ENCODE assay signal across 3 cellular contexts in the genomic region with DNA sequence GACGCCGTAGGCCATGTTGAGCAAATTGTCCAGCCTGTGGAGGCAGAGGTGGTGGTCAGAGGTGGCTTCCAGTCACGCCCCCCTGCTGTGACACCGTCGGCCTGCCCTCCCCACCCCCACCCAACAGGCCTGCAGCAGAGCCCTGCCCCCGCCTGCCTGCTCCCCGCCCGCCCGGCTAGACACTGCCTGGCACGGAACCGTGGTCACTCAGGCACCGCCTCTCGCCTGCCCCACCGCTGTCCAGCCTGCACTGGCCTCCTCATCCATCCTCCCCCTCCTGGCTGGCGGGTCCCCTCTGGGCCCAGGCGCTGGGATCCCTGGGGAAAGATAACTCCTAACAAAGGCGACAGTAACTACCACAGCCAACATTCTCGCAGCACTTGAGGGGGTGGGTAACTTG.
TF ChIP-seq lines count a peak whose summit lies in the region.

No MANE protein-coding gene starts in this region.

TF ChIP-seq in SK-N-SH, 30 proteins besides CTCF, POLR2A, EP300 and RAD21:
- TF ChIP-seq EZH2phosphoT487 (IDR thresholded peaks at IDR 0.05; ENCODE audit: borderline replicate concordance, low read depth) (no peak), POLR2AphosphoS5 (IDR thresholded peaks at IDR 0.05; ENCODE audit: low read depth, low read length) (no peak)
- TF ChIP-seq, protein P1, sequence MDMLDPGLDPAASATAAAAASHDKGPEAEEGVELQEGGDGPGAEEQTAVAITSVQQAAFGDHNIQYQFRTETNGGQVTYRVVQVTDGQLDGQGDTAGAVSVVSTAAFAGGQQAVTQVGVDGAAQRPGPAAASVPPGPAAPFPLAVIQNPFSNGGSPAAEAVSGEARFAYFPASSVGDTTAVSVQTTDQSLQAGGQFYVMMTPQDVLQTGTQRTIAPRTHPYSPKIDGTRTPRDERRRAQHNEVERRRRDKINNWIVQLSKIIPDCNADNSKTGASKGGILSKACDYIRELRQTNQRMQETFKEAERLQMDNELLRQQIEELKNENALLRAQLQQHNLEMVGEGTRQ (IDR thresholded peaks at IDR 0.05; ENCODE audit: borderline replicate concordance, low read depth, low read length), result no peak
TF ChIP-seq in SK-N-SH: peak in this region for 0.

TF ChIP-seq in SK-N-SH treated with all-trans-retinoic acid at 6 μM for 48 hours, 23 proteins besides CTCF, POLR2A, EP300 and RAD21:
- TF ChIP-seq ARNTL (CRISPR knock-in tag; IDR thresholded peaks at IDR 0.05; ENCODE audit: borderline replicate concordance, low read depth), result no peak
- TF ChIP-seq BACH2 (CRISPR knock-in tag; IDR thresholded peaks at IDR 0.05; ENCODE audit: borderline replicate concordance), result no peak
- TF ChIP-seq, protein P2, sequence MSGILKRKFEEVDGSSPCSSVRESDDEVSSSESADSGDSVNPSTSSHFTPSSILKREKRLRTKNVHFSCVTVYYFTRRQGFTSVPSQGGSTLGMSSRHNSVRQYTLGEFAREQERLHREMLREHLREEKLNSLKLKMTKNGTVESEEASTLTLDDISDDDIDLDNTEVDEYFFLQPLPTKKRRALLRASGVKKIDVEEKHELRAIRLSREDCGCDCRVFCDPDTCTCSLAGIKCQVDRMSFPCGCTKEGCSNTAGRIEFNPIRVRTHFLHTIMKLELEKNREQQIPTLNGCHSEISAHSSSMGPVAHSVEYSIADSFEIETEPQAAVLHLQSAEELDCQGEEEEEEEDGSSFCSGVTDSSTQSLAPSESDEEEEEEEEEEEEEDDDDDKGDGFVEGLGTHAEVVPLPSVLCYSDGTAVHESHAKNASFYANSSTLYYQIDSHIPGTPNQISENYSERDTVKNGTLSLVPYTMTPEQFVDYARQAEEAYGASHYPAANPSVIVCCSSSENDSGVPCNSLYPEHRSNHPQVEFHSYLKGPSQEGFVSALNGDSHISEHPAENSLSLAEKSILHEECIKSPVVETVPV (CRISPR knock-in tag; IDR thresholded peaks at IDR 0.05), result no peak
- TF ChIP-seq ZNF565 (CRISPR knock-in tag; conservative IDR thresholded peaks at IDR 0.05; ENCODE audit: low read depth), result no peak
- no peak for TF ChIP-seq ZC3H10 (CRISPR knock-in tag; IDR thresholded peaks at IDR 0.05)
- TF ChIP-seq ZNF8 (CRISPR knock-in tag; IDR thresholded peaks at IDR 0.05), result no peak
- no peak for TF ChIP-seq ISL1 (CRISPR knock-in tag; IDR thresholded peaks at IDR 0.05)
- no peak for TF ChIP-seq SNAI2 (CRISPR knock-in tag; IDR thresholded peaks at IDR 0.05)
- no peak for TF ChIP-seq RARB (CRISPR knock-in tag; IDR thresholded peaks at IDR 0.05)
- TF ChIP-seq, protein P3, sequence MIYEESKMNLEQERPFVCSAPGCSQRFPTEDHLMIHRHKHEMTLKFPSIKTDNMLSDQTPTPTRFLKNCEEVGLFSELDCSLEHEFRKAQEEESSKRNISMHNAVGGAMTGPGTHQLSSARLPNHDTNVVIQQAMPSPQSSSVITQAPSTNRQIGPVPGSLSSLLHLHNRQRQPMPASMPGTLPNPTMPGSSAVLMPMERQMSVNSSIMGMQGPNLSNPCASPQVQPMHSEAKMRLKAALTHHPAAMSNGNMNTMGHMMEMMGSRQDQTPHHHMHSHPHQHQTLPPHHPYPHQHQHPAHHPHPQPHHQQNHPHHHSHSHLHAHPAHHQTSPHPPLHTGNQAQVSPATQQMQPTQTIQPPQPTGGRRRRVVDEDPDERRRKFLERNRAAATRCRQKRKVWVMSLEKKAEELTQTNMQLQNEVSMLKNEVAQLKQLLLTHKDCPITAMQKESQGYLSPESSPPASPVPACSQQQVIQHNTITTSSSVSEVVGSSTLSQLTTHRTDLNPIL (CRISPR knock-in tag; IDR thresholded peaks at IDR 0.05; ENCODE audit: low read depth), result no peak
- no peak for TF ChIP-seq CSDC2 (CRISPR knock-in tag; IDR thresholded peaks at IDR 0.05)
- TF ChIP-seq OSR1 (CRISPR knock-in tag; IDR thresholded peaks at IDR 0.05), result no peak
- TF ChIP-seq, protein P4, sequence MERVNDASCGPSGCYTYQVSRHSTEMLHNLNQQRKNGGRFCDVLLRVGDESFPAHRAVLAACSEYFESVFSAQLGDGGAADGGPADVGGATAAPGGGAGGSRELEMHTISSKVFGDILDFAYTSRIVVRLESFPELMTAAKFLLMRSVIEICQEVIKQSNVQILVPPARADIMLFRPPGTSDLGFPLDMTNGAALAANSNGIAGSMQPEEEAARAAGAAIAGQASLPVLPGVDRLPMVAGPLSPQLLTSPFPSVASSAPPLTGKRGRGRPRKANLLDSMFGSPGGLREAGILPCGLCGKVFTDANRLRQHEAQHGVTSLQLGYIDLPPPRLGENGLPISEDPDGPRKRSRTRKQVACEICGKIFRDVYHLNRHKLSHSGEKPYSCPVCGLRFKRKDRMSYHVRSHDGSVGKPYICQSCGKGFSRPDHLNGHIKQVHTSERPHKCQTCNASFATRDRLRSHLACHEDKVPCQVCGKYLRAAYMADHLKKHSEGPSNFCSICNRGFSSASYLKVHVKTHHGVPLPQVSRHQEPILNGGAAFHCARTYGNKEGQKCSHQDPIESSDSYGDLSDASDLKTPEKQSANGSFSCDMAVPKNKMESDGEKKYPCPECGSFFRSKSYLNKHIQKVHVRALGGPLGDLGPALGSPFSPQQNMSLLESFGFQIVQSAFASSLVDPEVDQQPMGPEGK (CRISPR knock-in tag; IDR thresholded peaks at IDR 0.05; ENCODE audit: borderline replicate concordance), result no peak
- no peak for TF ChIP-seq ESRRG (CRISPR knock-in tag; IDR thresholded peaks at IDR 0.05)
- TF ChIP-seq TOX (CRISPR knock-in tag; IDR thresholded peaks at IDR 0.05; ENCODE audit: borderline replicate concordance), result no peak
- TF ChIP-seq PPARA (CRISPR knock-in tag; IDR thresholded peaks at IDR 0.05; ENCODE audit: borderline replicate concordance), result no peak
- TF ChIP-seq TCF4 (CRISPR knock-in tag; IDR thresholded peaks at IDR 0.05; ENCODE audit: borderline replicate concordance), result no peak
- TF ChIP-seq ZNF70 (CRISPR knock-in tag; IDR thresholded peaks at IDR 0.05), result no peak
- TF ChIP-seq ZFP30 (CRISPR knock-in tag; IDR thresholded peaks at IDR 0.05), result no peak
- TF ChIP-seq, protein P5, sequence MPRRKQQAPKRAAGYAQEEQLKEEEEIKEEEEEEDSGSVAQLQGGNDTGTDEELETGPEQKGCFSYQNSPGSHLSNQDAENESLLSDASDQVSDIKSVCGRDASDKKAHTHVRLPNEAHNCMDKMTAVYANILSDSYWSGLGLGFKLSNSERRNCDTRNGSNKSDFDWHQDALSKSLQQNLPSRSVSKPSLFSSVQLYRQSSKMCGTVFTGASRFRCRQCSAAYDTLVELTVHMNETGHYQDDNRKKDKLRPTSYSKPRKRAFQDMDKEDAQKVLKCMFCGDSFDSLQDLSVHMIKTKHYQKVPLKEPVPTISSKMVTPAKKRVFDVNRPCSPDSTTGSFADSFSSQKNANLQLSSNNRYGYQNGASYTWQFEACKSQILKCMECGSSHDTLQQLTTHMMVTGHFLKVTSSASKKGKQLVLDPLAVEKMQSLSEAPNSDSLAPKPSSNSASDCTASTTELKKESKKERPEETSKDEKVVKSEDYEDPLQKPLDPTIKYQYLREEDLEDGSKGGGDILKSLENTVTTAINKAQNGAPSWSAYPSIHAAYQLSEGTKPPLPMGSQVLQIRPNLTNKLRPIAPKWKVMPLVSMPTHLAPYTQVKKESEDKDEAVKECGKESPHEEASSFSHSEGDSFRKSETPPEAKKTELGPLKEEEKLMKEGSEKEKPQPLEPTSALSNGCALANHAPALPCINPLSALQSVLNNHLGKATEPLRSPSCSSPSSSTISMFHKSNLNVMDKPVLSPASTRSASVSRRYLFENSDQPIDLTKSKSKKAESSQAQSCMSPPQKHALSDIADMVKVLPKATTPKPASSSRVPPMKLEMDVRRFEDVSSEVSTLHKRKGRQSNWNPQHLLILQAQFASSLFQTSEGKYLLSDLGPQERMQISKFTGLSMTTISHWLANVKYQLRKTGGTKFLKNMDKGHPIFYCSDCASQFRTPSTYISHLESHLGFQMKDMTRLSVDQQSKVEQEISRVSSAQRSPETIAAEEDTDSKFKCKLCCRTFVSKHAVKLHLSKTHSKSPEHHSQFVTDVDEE (CRISPR knock-in tag; IDR thresholded peaks at IDR 0.05), result no peak

TF ChIP-seq in H1, 55 proteins besides CTCF, POLR2A, EP300 and RAD21 (continues in another document):
- TF ChIP-seq SIN3A (conservative IDR thresholded peaks at IDR 0.05 in 1 of 2, IDR thresholded peaks at IDR 0.05 in 1 of 2; ENCODE audit: low read depth in 1 of 2, low read length in 2 of 2), result no peak
- TF ChIP-seq, protein P6, sequence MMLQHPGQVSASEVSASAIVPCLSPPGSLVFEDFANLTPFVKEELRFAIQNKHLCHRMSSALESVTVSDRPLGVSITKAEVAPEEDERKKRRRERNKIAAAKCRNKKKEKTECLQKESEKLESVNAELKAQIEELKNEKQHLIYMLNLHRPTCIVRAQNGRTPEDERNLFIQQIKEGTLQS (IDR thresholded peaks at IDR 0.05; ENCODE audit: insufficient read depth, low read depth, low read length), result no peak
- no peak for TF ChIP-seq HDAC2 (IDR thresholded peaks at IDR 0.05; ENCODE audit: borderline replicate concordance in 1 of 2, low read depth in 2 of 2, low read length in 2 of 2)
- TF ChIP-seq, protein P1 (IDR thresholded peaks at IDR 0.05; ENCODE audit: low read length), result no peak
- no peak for TF ChIP-seq SIRT6 (IDR thresholded peaks at IDR 0.05; ENCODE audit: low read length)
- TF ChIP-seq, protein P7, sequence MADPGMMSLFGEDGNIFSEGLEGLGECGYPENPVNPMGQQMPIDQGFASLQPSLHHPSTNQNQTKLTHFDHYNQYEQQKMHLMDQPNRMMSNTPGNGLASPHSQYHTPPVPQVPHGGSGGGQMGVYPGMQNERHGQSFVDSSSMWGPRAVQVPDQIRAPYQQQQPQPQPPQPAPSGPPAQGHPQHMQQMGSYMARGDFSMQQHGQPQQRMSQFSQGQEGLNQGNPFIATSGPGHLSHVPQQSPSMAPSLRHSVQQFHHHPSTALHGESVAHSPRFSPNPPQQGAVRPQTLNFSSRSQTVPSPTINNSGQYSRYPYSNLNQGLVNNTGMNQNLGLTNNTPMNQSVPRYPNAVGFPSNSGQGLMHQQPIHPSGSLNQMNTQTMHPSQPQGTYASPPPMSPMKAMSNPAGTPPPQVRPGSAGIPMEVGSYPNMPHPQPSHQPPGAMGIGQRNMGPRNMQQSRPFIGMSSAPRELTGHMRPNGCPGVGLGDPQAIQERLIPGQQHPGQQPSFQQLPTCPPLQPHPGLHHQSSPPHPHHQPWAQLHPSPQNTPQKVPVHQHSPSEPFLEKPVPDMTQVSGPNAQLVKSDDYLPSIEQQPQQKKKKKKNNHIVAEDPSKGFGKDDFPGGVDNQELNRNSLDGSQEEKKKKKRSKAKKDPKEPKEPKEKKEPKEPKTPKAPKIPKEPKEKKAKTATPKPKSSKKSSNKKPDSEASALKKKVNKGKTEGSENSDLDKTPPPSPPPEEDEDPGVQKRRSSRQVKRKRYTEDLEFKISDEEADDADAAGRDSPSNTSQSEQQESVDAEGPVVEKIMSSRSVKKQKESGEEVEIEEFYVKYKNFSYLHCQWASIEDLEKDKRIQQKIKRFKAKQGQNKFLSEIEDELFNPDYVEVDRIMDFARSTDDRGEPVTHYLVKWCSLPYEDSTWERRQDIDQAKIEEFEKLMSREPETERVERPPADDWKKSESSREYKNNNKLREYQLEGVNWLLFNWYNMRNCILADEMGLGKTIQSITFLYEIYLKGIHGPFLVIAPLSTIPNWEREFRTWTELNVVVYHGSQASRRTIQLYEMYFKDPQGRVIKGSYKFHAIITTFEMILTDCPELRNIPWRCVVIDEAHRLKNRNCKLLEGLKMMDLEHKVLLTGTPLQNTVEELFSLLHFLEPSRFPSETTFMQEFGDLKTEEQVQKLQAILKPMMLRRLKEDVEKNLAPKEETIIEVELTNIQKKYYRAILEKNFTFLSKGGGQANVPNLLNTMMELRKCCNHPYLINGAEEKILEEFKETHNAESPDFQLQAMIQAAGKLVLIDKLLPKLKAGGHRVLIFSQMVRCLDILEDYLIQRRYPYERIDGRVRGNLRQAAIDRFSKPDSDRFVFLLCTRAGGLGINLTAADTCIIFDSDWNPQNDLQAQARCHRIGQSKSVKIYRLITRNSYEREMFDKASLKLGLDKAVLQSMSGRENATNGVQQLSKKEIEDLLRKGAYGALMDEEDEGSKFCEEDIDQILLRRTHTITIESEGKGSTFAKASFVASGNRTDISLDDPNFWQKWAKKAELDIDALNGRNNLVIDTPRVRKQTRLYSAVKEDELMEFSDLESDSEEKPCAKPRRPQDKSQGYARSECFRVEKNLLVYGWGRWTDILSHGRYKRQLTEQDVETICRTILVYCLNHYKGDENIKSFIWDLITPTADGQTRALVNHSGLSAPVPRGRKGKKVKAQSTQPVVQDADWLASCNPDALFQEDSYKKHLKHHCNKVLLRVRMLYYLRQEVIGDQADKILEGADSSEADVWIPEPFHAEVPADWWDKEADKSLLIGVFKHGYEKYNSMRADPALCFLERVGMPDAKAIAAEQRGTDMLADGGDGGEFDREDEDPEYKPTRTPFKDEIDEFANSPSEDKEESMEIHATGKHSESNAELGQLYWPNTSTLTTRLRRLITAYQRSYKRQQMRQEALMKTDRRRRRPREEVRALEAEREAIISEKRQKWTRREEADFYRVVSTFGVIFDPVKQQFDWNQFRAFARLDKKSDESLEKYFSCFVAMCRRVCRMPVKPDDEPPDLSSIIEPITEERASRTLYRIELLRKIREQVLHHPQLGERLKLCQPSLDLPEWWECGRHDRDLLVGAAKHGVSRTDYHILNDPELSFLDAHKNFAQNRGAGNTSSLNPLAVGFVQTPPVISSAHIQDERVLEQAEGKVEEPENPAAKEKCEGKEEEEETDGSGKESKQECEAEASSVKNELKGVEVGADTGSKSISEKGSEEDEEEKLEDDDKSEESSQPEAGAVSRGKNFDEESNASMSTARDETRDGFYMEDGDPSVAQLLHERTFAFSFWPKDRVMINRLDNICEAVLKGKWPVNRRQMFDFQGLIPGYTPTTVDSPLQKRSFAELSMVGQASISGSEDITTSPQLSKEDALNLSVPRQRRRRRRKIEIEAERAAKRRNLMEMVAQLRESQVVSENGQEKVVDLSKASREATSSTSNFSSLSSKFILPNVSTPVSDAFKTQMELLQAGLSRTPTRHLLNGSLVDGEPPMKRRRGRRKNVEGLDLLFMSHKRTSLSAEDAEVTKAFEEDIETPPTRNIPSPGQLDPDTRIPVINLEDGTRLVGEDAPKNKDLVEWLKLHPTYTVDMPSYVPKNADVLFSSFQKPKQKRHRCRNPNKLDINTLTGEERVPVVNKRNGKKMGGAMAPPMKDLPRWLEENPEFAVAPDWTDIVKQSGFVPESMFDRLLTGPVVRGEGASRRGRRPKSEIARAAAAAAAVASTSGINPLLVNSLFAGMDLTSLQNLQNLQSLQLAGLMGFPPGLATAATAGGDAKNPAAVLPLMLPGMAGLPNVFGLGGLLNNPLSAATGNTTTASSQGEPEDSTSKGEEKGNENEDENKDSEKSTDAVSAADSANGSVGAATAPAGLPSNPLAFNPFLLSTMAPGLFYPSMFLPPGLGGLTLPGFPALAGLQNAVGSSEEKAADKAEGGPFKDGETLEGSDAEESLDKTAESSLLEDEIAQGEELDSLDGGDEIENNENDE (IDR thresholded peaks at IDR 0.05; ENCODE audit: insufficient replicate concordance, low read length), result no peak
- no peak for TF ChIP-seq TAF1 (IDR thresholded peaks at IDR 0.05; ENCODE audit: low read depth, low read length)
- TF ChIP-seq SUZ12 (IDR thresholded peaks at IDR 0.05; ENCODE audit: low read length), result no peak
- no peak for TF ChIP-seq TBP (IDR thresholded peaks at IDR 0.05; ENCODE audit: low read depth, low read length)
- no peak for TF ChIP-seq SP1 (IDR thresholded peaks at IDR 0.05; ENCODE audit: low read depth, low read length)
- TF ChIP-seq SAP30 (IDR thresholded peaks at IDR 0.05; ENCODE audit: insufficient read depth, insufficient replicate concordance, low read length), result no peak
- TF ChIP-seq, protein P8, sequence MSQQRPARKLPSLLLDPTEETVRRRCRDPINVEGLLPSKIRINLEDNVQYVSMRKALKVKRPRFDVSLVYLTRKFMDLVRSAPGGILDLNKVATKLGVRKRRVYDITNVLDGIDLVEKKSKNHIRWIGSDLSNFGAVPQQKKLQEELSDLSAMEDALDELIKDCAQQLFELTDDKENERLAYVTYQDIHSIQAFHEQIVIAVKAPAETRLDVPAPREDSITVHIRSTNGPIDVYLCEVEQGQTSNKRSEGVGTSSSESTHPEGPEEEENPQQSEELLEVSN (IDR thresholded peaks at IDR 0.05), result no peak
- no peak for TF ChIP-seq NRF1 (IDR thresholded peaks at IDR 0.05; ENCODE audit: low read depth, low read length)
